Comparison of ENCODE assay signal across 8 cellular contexts in the genomic region with DNA sequence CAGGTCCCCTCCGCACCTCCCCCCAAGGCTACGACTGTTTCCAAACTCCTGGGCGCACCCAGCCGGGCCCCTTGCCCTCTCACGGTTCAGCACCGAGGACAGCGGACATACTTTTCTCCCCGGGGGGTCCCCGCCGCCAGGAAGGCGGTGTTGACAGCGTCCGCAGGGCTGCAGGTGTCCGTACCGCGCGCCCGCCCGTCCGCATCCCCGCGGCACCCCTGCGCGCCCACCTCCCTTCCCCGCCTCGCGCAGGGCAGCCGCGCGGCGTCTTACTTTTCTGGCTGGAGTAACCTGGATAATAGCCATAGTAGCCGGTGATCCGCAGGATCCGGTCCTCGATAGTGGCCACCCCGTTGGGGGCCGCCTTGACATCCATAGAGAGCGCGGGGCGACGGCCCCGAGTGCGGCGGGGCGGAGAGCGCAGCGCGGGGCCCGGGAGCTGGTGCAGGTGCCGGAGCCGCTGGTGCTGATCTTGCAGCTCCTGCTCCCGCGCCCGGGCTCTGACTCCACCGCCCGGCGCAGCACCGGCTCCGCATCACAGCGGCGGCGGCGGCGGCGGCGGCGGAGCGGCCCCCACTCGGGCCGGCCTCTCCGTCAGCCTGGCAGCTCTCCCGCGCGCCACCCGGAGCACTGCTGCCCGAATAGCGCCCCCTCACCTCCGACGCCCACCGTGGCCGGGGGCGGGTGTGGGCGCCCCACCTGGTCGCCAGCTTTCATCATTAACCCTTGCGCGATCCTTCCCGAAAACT. TPM values are rescaled to one million over a fixed set of nuclear protein-coding genes. Genes with fewer than 3 reads are reported as not detected.
DNase-seq lines count a peak whose midpoint lies in the region; ATAC-seq and TF ChIP-seq lines count a peak whose summit lies in the region.

TSS of gene SLC35F4 (minus strand) at position 643 of the 749 bp plus-strand sequence.

- H3K27me3 ChIP-seq in prostate gland (replicated peaks; ENCODE audit: insufficient read depth), result peaks cover 19% of the 10 kb centered on the region

- H3K9me3 Mint-ChIP-seq in glutamatergic neuron (ENCODE audit: unreplicated experiment), result peaks cover 1% of the 10 kb centered on the region

- intact Hi-C loops in prostate gland (cut with DNase I), result no loop called here

- ATAC-seq in HG03159 (IDR thresholded peaks at IDR 0.05; ENCODE audit: unreplicated experiment), result no peak
- no peak for ATAC-seq in HG03520 (IDR thresholded peaks at IDR 0.05; ENCODE audit: unreplicated experiment)

- no peak for TF ChIP-seq POLR2A in prostate gland (IDR thresholded peaks at IDR 0.05)

- 2% methylated on average over 79 of the region's 87 CpGs for WGBS in prostate gland

- H3K27ac Mint-ChIP-seq in glutamatergic neuron (ENCODE audit: unreplicated experiment), result no peak within 1 kb of the TSS

- H3K27me3 Mint-ChIP-seq in glutamatergic neuron (ENCODE audit: unreplicated experiment), result peaks cover 9% of the 10 kb centered on the region

- no peaks in the 10 kb centered on the region for H3K4me1 Mint-ChIP-seq in glutamatergic neuron (ENCODE audit: low read depth, unreplicated experiment)

- TF ChIP-seq CTCF in GM10266 (IDR thresholded peaks at IDR 0.05; ENCODE audit: control insufficient read depth, insufficient read depth, low read depth, missing control alignments), result no peak
- no peak for TF ChIP-seq CTCF in glutamatergic neuron (IDR thresholded peaks at IDR 0.05; ENCODE audit: partially characterized antibody, unreplicated experiment)
- no peak for TF ChIP-seq CTCF in prostate gland (IDR thresholded peaks at IDR 0.05)

- H3K9me3 ChIP-seq in prostate gland, result no peaks in the 10 kb centered on the region

- H3K4me3 ChIP-seq in prostate gland, result peak within 1 kb of the TSS; percentile 16 to 20

- H3K36me3 ChIP-seq in prostate gland, result no peaks in the 10 kb centered on the region

- no peaks in the 10 kb centered on the region for H3K4me1 ChIP-seq in prostate gland (replicated peaks)

- DNase-seq in GM10266 (ENCODE audit: extremely low spot score) (peak; percentile 14), NCI-H2171 treated with DMSO at 0.1 percent for 48 hours (lab: John Stamatoyannopoulos, UW) (peak; percentile 60), glutamatergic neuron (peak; percentile 63), prostate gland (ENCODE audit: low spot score) (no peak), SKM-1 (lab: John Stamatoyannopoulos, UW; ENCODE audit: unreplicated experiment) (no peak), cortex of kidney (lab: John Stamatoyannopoulos, UW) (no peak)

- H3K36me3 Mint-ChIP-seq in glutamatergic neuron (ENCODE audit: unreplicated experiment), result no peaks in the 10 kb centered on the region

- no peak within 1 kb of the TSS for H3K27ac ChIP-seq in prostate gland

- peak within 1 kb of the TSS; percentile 79 for H3K4me3 Mint-ChIP-seq in glutamatergic neuron (ENCODE audit: unreplicated experiment)

RNA-seq across cellular contexts. Expression of gene SLC35F4, which starts in this region (rescaled TPM):
- total RNA-seq in glutamatergic neuron (ENCODE audit: unreplicated experiment) (not detected), prostate gland (1 to 10 TPM; 2.4 to 2.9 TPM)

Comparison
In these comparisons a context has a peak if more than half of its experiments do, and no peak if none do; other contexts are left out.
1. Peak in DNase-seq in glutamatergic neuron; RNA of the gene not detected or under 1 TPM.
2. DNase-seq: peak in GM10266 (single experiment) and NCI-H2171 treated with DMSO at 0.1 percent for 48 hours (single experiment); none in prostate gland (single experiment), SKM-1 (single experiment) and cortex of kidney (single experiment).